1 cellular context compared by ENCODE assay signal in the genomic region with DNA sequence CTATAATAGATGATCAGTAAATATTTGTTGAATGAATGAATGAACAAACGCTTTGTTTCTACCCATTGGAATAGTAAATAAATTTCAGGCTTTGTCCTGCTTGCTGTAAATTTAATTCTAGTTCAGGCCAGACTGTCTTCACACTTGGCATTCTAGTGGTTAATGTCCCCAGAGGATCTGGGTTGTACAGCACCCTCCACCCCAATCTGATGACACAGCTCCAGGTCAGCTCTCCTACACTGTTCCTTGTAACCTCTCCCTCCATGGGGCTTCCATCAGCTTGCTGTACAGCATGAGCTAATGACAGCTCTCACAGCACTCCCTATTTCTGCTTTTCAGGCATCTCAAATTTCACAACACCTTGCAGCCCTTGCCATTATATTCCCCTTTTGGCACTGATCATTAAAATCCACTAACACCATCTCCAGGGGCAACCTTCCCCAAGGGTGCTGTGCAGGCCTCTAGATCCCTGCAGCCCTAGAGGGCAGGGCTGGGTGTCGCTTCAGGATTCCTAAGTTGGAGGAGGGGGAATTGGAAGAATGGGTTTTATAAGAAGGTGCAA.
TF ChIP-seq lines count a peak whose summit lies in the region.

No MANE protein-coding gene starts in this region.

TF ChIP-seq in HepG2, 621 proteins besides CTCF, POLR2A, EP300 and RAD21 (continued from another document):
- TF ChIP-seq, protein P1, sequence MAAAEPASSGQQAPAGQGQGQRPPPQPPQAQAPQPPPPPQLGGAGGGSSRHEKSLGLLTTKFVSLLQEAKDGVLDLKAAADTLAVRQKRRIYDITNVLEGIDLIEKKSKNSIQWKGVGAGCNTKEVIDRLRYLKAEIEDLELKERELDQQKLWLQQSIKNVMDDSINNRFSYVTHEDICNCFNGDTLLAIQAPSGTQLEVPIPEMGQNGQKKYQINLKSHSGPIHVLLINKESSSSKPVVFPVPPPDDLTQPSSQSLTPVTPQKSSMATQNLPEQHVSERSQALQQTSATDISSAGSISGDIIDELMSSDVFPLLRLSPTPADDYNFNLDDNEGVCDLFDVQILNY (CRISPR knock-in tag; conservative IDR thresholded peaks at IDR 0.05), result no peak
- TF ChIP-seq ZNF337 (CRISPR knock-in tag; IDR thresholded peaks at IDR 0.05; ENCODE audit: borderline replicate concordance, low read depth) (no peak), EHMT2 (IDR thresholded peaks at IDR 0.05; ENCODE audit: borderline replicate concordance, low read depth, low read length) (no peak), ATF7-NPFF (CRISPR knock-in tag; IDR thresholded peaks at IDR 0.05; ENCODE audit: low read depth) (no peak), ZFP82 (CRISPR knock-in tag; IDR thresholded peaks at IDR 0.05; ENCODE audit: borderline replicate concordance) (no peak), JUND (CRISPR knock-in tag; IDR thresholded peaks at IDR 0.05) (no peak), ZNF776 (CRISPR knock-in tag; IDR thresholded peaks at IDR 0.05) (no peak), SIX4 (CRISPR knock-in tag; IDR thresholded peaks at IDR 0.05) (no peak), ETV5 (CRISPR knock-in tag; IDR thresholded peaks at IDR 0.05; ENCODE audit: borderline replicate concordance) (no peak)
- TF ChIP-seq, protein P2, sequence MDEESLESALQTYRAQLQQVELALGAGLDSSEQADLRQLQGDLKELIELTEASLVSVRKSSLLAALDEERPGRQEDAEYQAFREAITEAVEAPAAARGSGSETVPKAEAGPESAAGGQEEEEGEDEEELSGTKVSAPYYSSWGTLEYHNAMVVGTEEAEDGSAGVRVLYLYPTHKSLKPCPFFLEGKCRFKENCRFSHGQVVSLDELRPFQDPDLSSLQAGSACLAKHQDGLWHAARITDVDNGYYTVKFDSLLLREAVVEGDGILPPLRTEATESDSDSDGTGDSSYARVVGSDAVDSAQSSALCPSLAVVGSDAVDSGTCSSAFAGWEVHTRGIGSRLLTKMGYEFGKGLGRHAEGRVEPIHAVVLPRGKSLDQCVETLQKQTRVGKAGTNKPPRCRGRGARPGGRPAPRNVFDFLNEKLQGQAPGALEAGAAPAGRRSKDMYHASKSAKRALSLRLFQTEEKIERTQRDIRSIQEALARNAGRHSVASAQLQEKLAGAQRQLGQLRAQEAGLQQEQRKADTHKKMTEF (CRISPR knock-in tag; IDR thresholded peaks at IDR 0.05), result no peak
- TF ChIP-seq, protein P3, sequence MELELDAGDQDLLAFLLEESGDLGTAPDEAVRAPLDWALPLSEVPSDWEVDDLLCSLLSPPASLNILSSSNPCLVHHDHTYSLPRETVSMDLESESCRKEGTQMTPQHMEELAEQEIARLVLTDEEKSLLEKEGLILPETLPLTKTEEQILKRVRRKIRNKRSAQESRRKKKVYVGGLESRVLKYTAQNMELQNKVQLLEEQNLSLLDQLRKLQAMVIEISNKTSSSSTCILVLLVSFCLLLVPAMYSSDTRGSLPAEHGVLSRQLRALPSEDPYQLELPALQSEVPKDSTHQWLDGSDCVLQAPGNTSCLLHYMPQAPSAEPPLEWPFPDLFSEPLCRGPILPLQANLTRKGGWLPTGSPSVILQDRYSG (CRISPR knock-in tag; IDR thresholded peaks at IDR 0.05), result no peak
